ENCODE assay signal across 3 cellular contexts in genomic region chr20:64178925-64179324, GRCh38. TPM values are rescaled to one million over a fixed set of nuclear protein-coding genes. Genes with fewer than 3 reads are reported as not detected.
"Had no signal": no experiment of that assay in that cellular context is flagged by ENCODE, and none has a peak within 500 bp of the region (broad histone marks: within the 10 kb centered on the region; RNA-seq: fewer than 3 reads in every experiment).

No MANE protein-coding gene starts in this region.

RNA-seq across cellular contexts. Expression of gene MYT1, which starts 14.7 kb away (rescaled TPM):
- total RNA-seq: HT1080, IMR-90 had no signal
- polyA plus RNA-seq: IgD-negative memory B cell, IMR-90 had no signal
